ENCODE assay signal across 7 cellular contexts in genomic region chr21:37532868-37533780, GRCh38.
A peak's percentile ranks its signal among the peaks of the same experiment; 100 is the strongest.
DNase-seq lines count a peak whose midpoint lies in the region; ATAC-seq and TF ChIP-seq lines count a peak whose summit lies in the region.

No MANE protein-coding gene starts in this region.

- H3K4me3 ChIP-seq in RWPE2 (ENCODE audit: severe bottlenecking): no peak overlapping the region

- H3K4me1 ChIP-seq in RWPE2 (ENCODE audit: insufficient read depth, poor library complexity, severe bottlenecking): peaks cover 10% of the 10 kb centered on the region

- H3K27ac ChIP-seq in RWPE2 (ENCODE audit: poor library complexity, severe bottlenecking): no peak overlapping the region

- H3K27me3 ChIP-seq in RWPE2 (ENCODE audit: insufficient read depth, poor library complexity, severe bottlenecking): no peaks in the 10 kb centered on the region

- DNase-seq in HCEC 1CT (peak; percentile 20), RWPE2 (ENCODE audit: low spot score) (peak; percentile 78), iris pigment epithelial cell (ENCODE audit: low read depth) (peak; percentile 53), cerebellar nuclear complex (lab: John Stamatoyannopoulos, UW) (no peak), pons (ENCODE audit: low spot score) (no peak)

- ATAC-seq in GM18505 (IDR thresholded peaks at IDR 0.05; ENCODE audit: unreplicated experiment): peak; percentile 61
- peak; percentile 94 for ATAC-seq in RWPE2 (ENCODE audit: low read depth)
- ATAC-seq in HG03025 (IDR thresholded peaks at IDR 0.05; ENCODE audit: low FRiP score, unreplicated experiment): no peak

- no peak for TF ChIP-seq POLR2A in GM18505 (IDR thresholded peaks at IDR 0.05; ENCODE audit: borderline replicate concordance, extremely low read depth, insufficient read depth, insufficient read length)

- TF ChIP-seq CTCF in RWPE2 (IDR thresholded peaks at IDR 0.05; ENCODE audit: poor library complexity, severe bottlenecking): peak; percentile 11

- H3K9me3 ChIP-seq in RWPE2 (ENCODE audit: severe bottlenecking): no peaks in the 10 kb centered on the region

- H3K36me3 ChIP-seq in RWPE2 (ENCODE audit: low read depth): no peaks in the 10 kb centered on the region

Comparison
In these comparisons a context has a peak if more than half of its experiments do, and no peak if none do; other contexts are left out.
1. DNase-seq: peak in HCEC 1CT (single experiment), RWPE2 (single experiment) and iris pigment epithelial cell (single experiment); none in cerebellar nuclear complex (0 of 2) and pons (single experiment).